Comparison of ENCODE assay signal across 26 cellular contexts in genomic region chr14:101478796-101479410, GRCh38.
DNase-seq lines count a peak whose midpoint lies in the region; ATAC-seq and TF ChIP-seq lines count a peak whose summit lies in the region.
"Had no signal": no experiment of that assay in that cellular context is flagged by ENCODE, and none has a peak within 500 bp of the region (broad histone marks: within the 10 kb centered on the region; RNA-seq: fewer than 3 reads in every experiment).

No MANE protein-coding gene starts in this region.

- H3K36me3 ChIP-seq in adrenal gland (replicated peaks in 1 of 2) (no peaks in the 10 kb centered on the region), testis (ENCODE audit: low read depth, missing control alignments) (no peaks in the 10 kb centered on the region)
- H3K36me3 ChIP-seq: esophagus squamous epithelium had no signal

- no peaks in the 10 kb centered on the region for H3K27me3 ChIP-seq in adrenal gland
- no peaks in the 10 kb centered on the region for H3K27me3 ChIP-seq in testis

- no peak for ATAC-seq in activated CD4-positive, CD25-positive, alpha-beta regulatory T cell treated with anti-CD3 and anti-CD28 coated beads, Interleukin-2, amount 50 U/mL, for 24 hours
- ATAC-seq in GM21515 (IDR thresholded peaks at IDR 0.05; ENCODE audit: unreplicated experiment): no peak
- ATAC-seq: activated T-cell treated with anti-CD3 and anti-CD28 coated beads, Interleukin-2, amount 50 U/mL, for 72 hours; GM12878; GM23338 had no signal

- TF ChIP-seq POLR2A in adrenal gland (IDR thresholded peaks at IDR 0.05): no peak
- TF ChIP-seq POLR2A in testis (IDR thresholded peaks at IDR 0.05): no peak

- DNase-seq in activated CD4-positive, CD25-positive, alpha-beta regulatory T cell treated with anti-CD3 and anti-CD28 coated beads, Interleukin-2, amount 50 U/mL, for 72 hours: peak; percentile 20
- DNase-seq in adrenal gland: peak in 4 of 7 donors; percentile 7 to 37 (median 10)
- peak; percentile 81 for DNase-seq in mesenteric fat pad (ENCODE audit: low spot score)
- peak; percentile 6 for DNase-seq in testis
- no peak for DNase-seq in GDM1 (lab: John Stamatoyannopoulos, UW)
- DNase-seq in NCI-H146 treated with DMSO at 0.1 percent for 48 hours (lab: John Stamatoyannopoulos, UW; ENCODE audit: unreplicated experiment): no peak
- DNase-seq: activated CD4-positive, alpha-beta T cell treated with anti-CD3 and anti-CD28 coated beads for 48 hours; activated T-cell treated with anti-CD3 and anti-CD28 coated beads, Interleukin-2, amount 50 U/mL, for 72 hours; anterior cingulate cortex; CD4-positive, CD25-positive, alpha-beta regulatory T cell; esophagus squamous epithelium; foreskin melanocyte; Karpas-422; mesenchymal stem cell; NCI-H1436; NCI-H2107; NCI-H446; nucleus accumbens; retina; SHP77 treated with DMSO at 0.1 percent for 48 hours; stimulated activated CD4-positive, alpha-beta T cell treated with anti-CD3 and anti-CD28 coated beads, Interleukin-2, amount 100 ng/mL, for 48 hours had no signal

- no peaks in the 10 kb centered on the region for H3K9me3 ChIP-seq in adrenal gland (replicated peaks in 1 of 3)
- H3K9me3 ChIP-seq in testis: no peaks in the 10 kb centered on the region
- H3K9me3 ChIP-seq: esophagus squamous epithelium had no signal

- H3K27ac ChIP-seq in adrenal gland: no peak overlapping the region
- H3K27ac ChIP-seq in testis: no peak overlapping the region
- H3K27ac ChIP-seq: 22Rv1, esophagus squamous epithelium had no signal

- H3K4me3 ChIP-seq in adrenal gland (no peak overlapping the region), testis (no peak overlapping the region)
- H3K4me3 ChIP-seq: esophagus squamous epithelium, GM12878, GM23338 had no signal

- TF ChIP-seq CTCF in adrenal gland (IDR thresholded peaks at IDR 0.05) (no peak), testis (IDR thresholded peaks at IDR 0.05) (no peak)

- intact Hi-C loops in adrenal gland (cut with DNase I): no loop called here
- intact Hi-C loops in testis (cut with DNase I; ENCODE audit: low total_unique reads): loop anchor here (10.0 kb wide), 1 partner anchor 114 kb away; no protein-coding TSS in a partner anchor

- peaks cover 13 to 29% of the 10 kb centered on the region in 2 donors for H3K4me1 ChIP-seq in adrenal gland (replicated peaks in 1 of 2)
- H3K4me1 ChIP-seq in testis: peaks cover 24% of the 10 kb centered on the region

- 92 to 98% (median 95%) methylated on average over 4 to 13 of the region's 13 CpGs for WGBS in adrenal gland, 4 donors
- 95% methylated on average over 7 to 13 of the region's 13 CpGs for WGBS in testis, 2 donors

Comparison
In these comparisons a context has a peak if more than half of its experiments do, and no peak if none do; other contexts are left out.
1. DNase-seq: peak in activated CD4-positive, CD25-positive, alpha-beta regulatory T cell treated with anti-CD3 and anti-CD28 coated beads, Interleukin-2, amount 50 U/mL, for 72 hours (single experiment), adrenal gland (4 of 7), mesenteric fat pad (single experiment) and testis (single experiment); none in GDM1 (single experiment) and NCI-H146 treated with DMSO at 0.1 percent for 48 hours (single experiment).